Comparison of ENCODE assay signal across 34 cellular contexts in the genomic region with DNA sequence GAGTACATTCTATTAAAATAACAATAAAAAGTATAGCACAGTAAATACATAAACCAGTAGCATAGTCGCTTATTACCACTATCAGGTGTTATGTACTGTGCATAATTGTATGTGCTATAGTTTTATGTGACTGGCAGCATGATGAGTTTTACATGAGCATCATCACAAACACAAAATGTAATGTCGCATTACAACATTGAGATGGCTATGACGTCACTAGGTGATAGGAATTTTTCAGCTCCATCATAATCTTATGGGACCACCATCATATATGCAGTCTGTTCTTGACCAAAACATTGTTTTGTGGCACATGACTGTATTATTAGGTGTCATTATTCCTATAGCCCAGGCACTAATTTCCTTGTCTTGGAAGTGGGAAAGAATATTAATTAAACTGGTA.
"Had no signal": no experiment of that assay in that cellular context is flagged by ENCODE, and none has a peak within 500 bp of the region (broad histone marks: within the 10 kb centered on the region; RNA-seq: fewer than 3 reads in every experiment).

No MANE protein-coding gene starts in this region.

- H3K9me3 ChIP-seq: adrenal gland, ascending aorta, body of pancreas had no signal

- H3K27ac ChIP-seq: adrenal gland, ascending aorta, body of pancreas, brain microvascular endothelial cell, breast epithelium, cardiac muscle cell had no signal

- H3K36me3 ChIP-seq: adrenal gland, ascending aorta, brain microvascular endothelial cell, breast epithelium, cardiac muscle cell had no signal

- ATAC-seq: activated naive CD4-positive, alpha-beta T cell treated with anti-CD3 and anti-CD28 coated beads, Interleukin-2, amount 50 U/mL, for 72 hours; activated naive CD8-positive, alpha-beta T cell treated with anti-CD3 and anti-CD28 coated beads, Interleukin-2, amount 50 U/mL, for 24 hours; activated T-cell treated with anti-CD3 and anti-CD28 coated beads, Interleukin-2, amount 50 U/mL, for 4 hours; activated T-cell treated with anti-CD3 and anti-CD28 coated beads, Interleukin-2, amount 50 U/mL, for 72 hours; activated T-helper 17 cell treated with anti-CD3 and anti-CD28 coated beads, Interleukin-2, amount 50 U/mL, for 72 hours; body of pancreas had no signal

- H3K27me3 ChIP-seq: adrenal gland, ascending aorta, body of pancreas, brain microvascular endothelial cell, breast epithelium, cardiac muscle cell had no signal

- DNase-seq: activated effector memory CD4-positive, alpha-beta T cell treated with anti-CD3 and anti-CD28 coated beads, Interleukin-2, amount 50 U/mL, for 16 hours; activated effector memory CD4-positive, alpha-beta T cell treated with Interleukin-2 at 50 U/mL for 16 hours; activated gamma-delta T cell; activated gamma-delta T cell treated with Interleukin-2 at 50 U/mL for 16 hours; activated naive CD4-positive, alpha-beta T cell; activated naive CD4-positive, alpha-beta T cell treated with anti-CD3 and anti-CD28 coated beads for 36 hours; activated naive CD4-positive, alpha-beta T cell treated with anti-CD3 and anti-CD28 coated beads, Interleukin-2, amount 10 ng/mL, durations not matched to agents 7 days and 5 days; activated naive CD4-positive, alpha-beta T cell treated with anti-CD3 and anti-CD28 coated beads, Interleukin-2, amount 50 U/mL, for 16 hours; activated naive CD4-positive, alpha-beta T cell treated with Interleukin-2 at 50 U/mL for 16 hours; activated naive CD8-positive, alpha-beta T cell treated with anti-CD3 and anti-CD28 coated beads for 36 hours; activated naive CD8-positive, alpha-beta T cell treated with anti-CD3 and anti-CD28 coated beads, Interleukin-2, amount 10 ng/mL, durations not matched to agents 7 days and 5 days; activated naive CD8-positive, alpha-beta T cell treated with anti-CD3 and anti-CD28 coated beads, Interleukin-2, amount 50 U/mL, for 24 hours; activated T-cell treated with anti-CD3 and anti-CD28 coated beads, Interleukin-2, amount 50 U/mL, for 1 hour; activated T-cell treated with anti-CD3 and anti-CD28 coated beads, Interleukin-2, amount 50 U/mL, for 24 hours; activated T-cell treated with anti-CD3 and anti-CD28 coated beads, Interleukin-2, amount 50 U/mL, for 4 hours; activated T-cell treated with anti-CD3 and anti-CD28 coated beads, Interleukin-2, amount 50 U/mL, for 48 hours; activated T-cell treated with anti-CD3 and anti-CD28 coated beads, Interleukin-2, amount 50 U/mL, for 72 hours; amniotic stem cell; amygdala; anterior cingulate cortex; aorta; body of pancreas; brain microvascular endothelial cell; caudate nucleus; central memory CD4-positive, alpha-beta T cell; cerebellar nuclear complex had no signal

- H3K4me3 ChIP-seq: adrenal gland, ascending aorta, body of pancreas, breast epithelium, cardiac muscle cell had no signal

- H3K4me1 ChIP-seq: adrenal gland, ascending aorta, body of pancreas, breast epithelium had no signal

- FAIRE-seq: astrocyte, bronchial epithelial cell had no signal
